ENCODE assay signal across 18 cellular contexts in the genomic region with DNA sequence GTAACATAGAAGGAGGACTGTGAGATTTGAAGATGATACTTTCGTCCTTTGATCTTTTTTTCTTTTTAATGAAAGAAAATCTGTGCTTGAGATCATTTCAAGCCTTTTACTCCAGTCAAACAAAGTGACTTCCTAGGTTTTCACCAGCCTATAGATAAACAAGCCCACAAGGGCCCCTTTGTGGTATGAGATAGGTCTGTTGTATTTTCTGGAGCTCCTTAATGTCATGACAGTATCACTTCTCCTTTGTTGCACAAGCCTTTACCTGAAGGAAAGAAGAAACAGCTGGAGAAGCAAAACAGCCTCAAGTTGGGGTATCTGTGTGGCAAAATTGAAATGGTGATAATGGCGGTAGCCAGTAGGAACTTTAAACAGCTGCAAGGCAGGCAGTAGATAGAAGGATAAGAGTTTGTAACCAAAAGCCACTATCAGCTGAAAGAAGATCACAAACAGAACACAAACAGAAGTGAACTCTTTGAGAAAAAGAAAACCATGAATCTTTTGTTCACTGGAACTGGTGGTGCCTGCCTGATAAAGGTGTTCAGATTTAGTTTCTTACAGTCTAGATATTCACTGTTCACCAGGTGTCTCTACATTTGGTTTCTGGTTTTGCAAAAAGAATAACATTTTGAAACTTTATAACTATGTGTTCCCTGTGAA.
DNase-seq lines count a peak whose midpoint lies in the region; ATAC-seq and TF ChIP-seq lines count a peak whose summit lies in the region.
"Had no signal": no experiment of that assay in that cellular context is flagged by ENCODE, and none has a peak within 500 bp of the region (broad histone marks: within the 10 kb centered on the region; RNA-seq: fewer than 3 reads in every experiment).

No MANE protein-coding gene starts in this region.

- H3K27me3 ChIP-seq in HUES6 (ENCODE audit: control insufficient read depth, insufficient read depth, low read length) (no peaks in the 10 kb centered on the region), hepatocyte (no peaks in the 10 kb centered on the region)
- H3K27me3 ChIP-seq: right atrium auricular region had no signal

- no peak overlapping the region for H3K9ac ChIP-seq in HUES6 (ENCODE audit: low read length)

- H2AFZ ChIP-seq in hepatocyte, result no peak overlapping the region

- no peak for DNase-seq in hepatocyte (ENCODE audit: low spot score)
- DNase-seq in effector CD8-positive, alpha-beta T cell (lab: John Stamatoyannopoulos, UW), result no peak
- no peak for DNase-seq in stimulated activated CD4-positive, alpha-beta T cell treated with anti-CD3 and anti-CD28 coated beads, Interleukin-1b, Interleukin-23, amount 100 ng/mL, for 48 hours
- no peak for DNase-seq in NCI-H526 (lab: John Stamatoyannopoulos, UW)
- DNase-seq in NCI-H748 (lab: John Stamatoyannopoulos, UW; ENCODE audit: unreplicated experiment), result no peak
- DNase-seq: activated CD4-positive, alpha-beta T cell treated with anti-CD3 and anti-CD28 coated beads, Interleukin-2, amount 10 ng/mL, durations not matched to agents 7 days and 5 days; activated naive CD4-positive, alpha-beta T cell treated with anti-CD3 and anti-CD28 coated beads, Interleukin-2, amount 50 U/mL, for 16 hours; activated T-cell treated with anti-CD3 and anti-CD28 coated beads for 4 hours; CD4-positive, alpha-beta memory T cell; HFFc6; mesenchymal stem cell; NCI-H1694; stimulated activated CD4-positive, alpha-beta T cell treated with anti-CD3 and anti-CD28 coated beads, Interleukin-2, amount 100 ng/mL, for 24 hours; T1000 had no signal

- no peaks in the 10 kb centered on the region for H3K9me2 ChIP-seq in hepatocyte (replicated peaks; ENCODE audit: insufficient read depth)

- H3K4me1 ChIP-seq in HUES6 (ENCODE audit: control insufficient read depth, insufficient read depth, low read length) (no peaks in the 10 kb centered on the region), hepatocyte (ENCODE audit: insufficient read depth) (peaks cover 8% of the 10 kb centered on the region)
- H3K4me1 ChIP-seq: right atrium auricular region had no signal

- peak overlapping the region; percentile 3 for H3K4me2 ChIP-seq in hepatocyte

- ATAC-seq in GM18519 (IDR thresholded peaks at IDR 0.05; ENCODE audit: low FRiP score, unreplicated experiment) (peak; percentile 59), GM21723 (IDR thresholded peaks at IDR 0.05; ENCODE audit: unreplicated experiment) (peak; percentile 63)

- no peaks in the 10 kb centered on the region for H3K36me3 ChIP-seq in HUES6 (ENCODE audit: control insufficient read depth, insufficient read depth, low read length)
- no peaks in the 10 kb centered on the region for H3K36me3 ChIP-seq in hepatocyte (replicated peaks; ENCODE audit: insufficient read depth, low read depth)
- H3K36me3 ChIP-seq: right atrium auricular region had no signal

- H3K27ac ChIP-seq in HUES6 (ENCODE audit: low read depth, low read length) (0 out of 2 replicates have a peak overlapping the region, but pooled peaks have one; percentile 27), hepatocyte (peak overlapping the region; percentile 3)
- H3K27ac ChIP-seq: right atrium auricular region had no signal

- no peaks in the 10 kb centered on the region for H3K79me2 ChIP-seq in hepatocyte

- no peaks in the 10 kb centered on the region for H4K20me1 ChIP-seq in hepatocyte (ENCODE audit: insufficient read depth, poor library complexity, severe bottlenecking)

- H3K4me3 ChIP-seq in HUES6 (ENCODE audit: low read depth, low read length) (no peak overlapping the region), hepatocyte (no peak overlapping the region)
- H3K4me3 ChIP-seq: right atrium auricular region had no signal

- TF ChIP-seq CTCF in hepatocyte (IDR thresholded peaks at IDR 0.05; ENCODE audit: poor library complexity), result no peak

- 55% methylated on average over 2 of the region's 2 CpGs for WGBS in hepatocyte (ENCODE audit: low lambda C conversion rate, missing lambda C conversion rate)

- H3K9me3 ChIP-seq in HUES6 (ENCODE audit: control insufficient read depth, insufficient read depth, low read depth, low read length) (no peaks in the 10 kb centered on the region), hepatocyte (ENCODE audit: low read depth) (no peaks in the 10 kb centered on the region)
- H3K9me3 ChIP-seq: right atrium auricular region had no signal
